8 cellular contexts compared by ENCODE assay signal in the genomic region with DNA sequence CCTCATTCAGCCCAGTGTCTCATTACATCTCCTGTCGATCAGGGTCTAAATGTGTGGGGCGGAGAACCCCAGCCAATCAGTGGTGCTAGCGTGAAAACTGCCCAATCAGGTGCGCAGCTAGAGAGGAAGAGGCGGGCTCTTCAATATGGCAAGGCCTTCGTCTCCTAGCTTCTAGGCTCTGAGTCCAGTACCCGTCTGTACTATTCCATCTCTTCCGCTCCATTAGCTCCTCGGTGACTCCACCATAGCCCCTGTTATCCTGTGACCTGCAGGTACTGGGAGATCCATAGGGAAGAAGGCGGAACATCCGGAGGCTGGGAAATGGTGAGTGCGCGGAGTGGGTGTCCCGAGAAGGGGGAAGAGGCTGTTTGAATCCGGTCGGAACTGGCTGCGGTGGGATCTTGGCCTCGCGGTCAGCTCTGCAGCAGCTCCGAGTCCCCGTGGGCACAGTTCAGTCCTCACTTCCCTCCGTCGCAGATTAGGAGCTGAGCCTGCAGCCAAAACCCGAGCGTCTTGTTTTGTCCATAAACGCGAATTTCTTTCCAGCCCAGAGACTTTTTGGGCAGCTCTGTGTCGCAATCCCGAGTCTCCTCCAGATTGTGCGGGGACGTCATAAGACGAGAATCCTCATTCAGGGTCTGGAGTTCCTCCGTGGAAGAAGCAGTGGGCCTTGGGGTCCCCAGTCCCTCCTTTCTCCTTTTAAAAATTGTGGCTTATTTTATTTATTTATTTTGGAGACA. TPM values are rescaled to one million over a fixed set of nuclear protein-coding genes. Genes with fewer than 3 reads are reported as not detected.
DNase-seq lines count a peak whose midpoint lies in the region; ATAC-seq, FAIRE-seq and TF ChIP-seq lines count a peak whose summit lies in the region.

TSS of gene ZNF727 (plus strand) at position 134 of the 740 bp plus-strand sequence. CDS start at position 322, 188 bp downstream.

- H3K27ac Mint-ChIP-seq in activated naive CD4-positive, alpha-beta T cell treated with anti-CD3 and anti-CD28 coated beads, Interleukin-2, amount 50 U/mL, for 24 hours, result no peak within 1 kb of the TSS
- peak within 1 kb of the TSS; percentile 61 for H3K27ac Mint-ChIP-seq in dendritic cell treated with granulocyte-macrophage colony-stimulating factor and Interleukin-4, amounts not matched to agents 40 ng/mL and 50 ng/mL, for 4 days
- H3K27ac Mint-ChIP-seq in natural killer cell, result peak within 1 kb of the TSS; percentile 53 to 89

- no peak for FAIRE-seq in urothelium cell line (lab: Jason Lieb, UNC)
- no peak for FAIRE-seq in H54 (lab: Jason Lieb, UNC)

- H3K36me3 Mint-ChIP-seq in activated naive CD4-positive, alpha-beta T cell treated with anti-CD3 and anti-CD28 coated beads, Interleukin-2, amount 50 U/mL, for 24 hours, result peaks cover 4% of the 10 kb centered on the region
- H3K36me3 Mint-ChIP-seq in dendritic cell treated with granulocyte-macrophage colony-stimulating factor and Interleukin-4, amounts not matched to agents 40 ng/mL and 50 ng/mL, for 4 days (ENCODE audit: low read depth), result no peaks in the 10 kb centered on the region
- peaks cover 27% of the 10 kb centered on the region for H3K36me3 Mint-ChIP-seq in natural killer cell

- TF ChIP-seq POLR2A in H54 (IDR thresholded peaks at IDR 0.05; ENCODE audit: low read depth, low read length), result no peak

- H3K4me3 Mint-ChIP-seq in activated naive CD4-positive, alpha-beta T cell treated with anti-CD3 and anti-CD28 coated beads, Interleukin-2, amount 50 U/mL, for 24 hours, result peak within 1 kb of the TSS; percentile 72
- peak within 1 kb of the TSS; percentile 78 for H3K4me3 Mint-ChIP-seq in dendritic cell treated with granulocyte-macrophage colony-stimulating factor and Interleukin-4, amounts not matched to agents 40 ng/mL and 50 ng/mL, for 4 days
- H3K4me3 Mint-ChIP-seq in natural killer cell, result peak within 1 kb of the TSS; percentile 83

- peaks cover 11% of the 10 kb centered on the region for H3K9me3 Mint-ChIP-seq in activated naive CD4-positive, alpha-beta T cell treated with anti-CD3 and anti-CD28 coated beads, Interleukin-2, amount 50 U/mL, for 24 hours
- H3K9me3 Mint-ChIP-seq in dendritic cell treated with granulocyte-macrophage colony-stimulating factor and Interleukin-4, amounts not matched to agents 40 ng/mL and 50 ng/mL, for 4 days, result peaks cover 88% of the 10 kb centered on the region
- peaks cover 5 to 14% of the 10 kb centered on the region in 2 donors for H3K9me3 Mint-ChIP-seq in natural killer cell

- intact Hi-C loops in dendritic cell treated with granulocyte-macrophage colony-stimulating factor and Interleukin-4, amounts not matched to agents 40 ng/mL and 50 ng/mL, for 4 days (cut with micrococcal nuclease), result no loop called here
- intact Hi-C loops in natural killer cell (cut with micrococcal nuclease), result no loop called here

- no peak for TF ChIP-seq CTCF in natural killer cell (IDR thresholded peaks at IDR 0.05)

- DNase-seq in activated naive CD4-positive, alpha-beta T cell (lab: John Stamatoyannopoulos, UW), result no peak
- peak; percentile 43 for DNase-seq in natural killer cell
- DNase-seq in urothelium cell line (ENCODE audit: low spot score), result peak; percentile 85
- DNase-seq in H54 (ENCODE audit: insufficient read length, low spot score), result no peak
- no peak for DNase-seq in HCEC 1CT

- no peaks in the 10 kb centered on the region for H3K4me1 Mint-ChIP-seq in activated naive CD4-positive, alpha-beta T cell treated with anti-CD3 and anti-CD28 coated beads, Interleukin-2, amount 50 U/mL, for 24 hours
- peaks cover 18% of the 10 kb centered on the region for H3K4me1 Mint-ChIP-seq in dendritic cell treated with granulocyte-macrophage colony-stimulating factor and Interleukin-4, amounts not matched to agents 40 ng/mL and 50 ng/mL, for 4 days (ENCODE audit: low read depth)
- H3K4me1 Mint-ChIP-seq in natural killer cell, result peaks cover 0 to 11% of the 10 kb centered on the region in 2 donors

- peak in 2 of 3 donors; percentile 90 to 96 for ATAC-seq in natural killer cell
- no peak for ATAC-seq in GM18498 (IDR thresholded peaks at IDR 0.05; ENCODE audit: unreplicated experiment)

- H3K27me3 Mint-ChIP-seq in activated naive CD4-positive, alpha-beta T cell treated with anti-CD3 and anti-CD28 coated beads, Interleukin-2, amount 50 U/mL, for 24 hours, result peaks cover 4% of the 10 kb centered on the region
- H3K27me3 Mint-ChIP-seq in dendritic cell treated with granulocyte-macrophage colony-stimulating factor and Interleukin-4, amounts not matched to agents 40 ng/mL and 50 ng/mL, for 4 days, result no peaks in the 10 kb centered on the region
- no peaks in the 10 kb centered on the region for H3K27me3 Mint-ChIP-seq in natural killer cell (ENCODE audit: low read depth in 2 of 2)

RNA-seq across cellular contexts. Expression of gene ZNF727, which starts in this region (rescaled TPM):
- 1 to 10 TPM in 1 of 3 donors, under 1 TPM in 1, not detected in 1; 1.00 to 1.8 TPM for total RNA-seq in natural killer cell

Comparison
In these comparisons a context has a peak if more than half of its experiments do, and no peak if none do; other contexts are left out.
1. DNase-seq: peak in natural killer cell (single experiment) and urothelium cell line (single experiment); none in activated naive CD4-positive, alpha-beta T cell (0 of 4), H54 (single experiment) and HCEC 1CT (single experiment).
2. Peak in every context shown above with its lines, with median percentiles within 50 percentile points of each other: H3K4me3 Mint-ChIP-seq.